Comparison of ENCODE assay signal across 10 cellular contexts in genomic region chr12:123036471-123037285, GRCh38.
"Had no signal": no experiment of that assay in that cellular context is flagged by ENCODE, and none has a peak within 500 bp of the region (broad histone marks: within the 10 kb centered on the region; RNA-seq: fewer than 3 reads in every experiment).

No MANE protein-coding gene starts in this region.

- H3K27ac Mint-ChIP-seq: stimulated activated memory B cell treated with anti-CD40 and anti-IgM and Interleukin-4, amounts not matched to agents 10 μg/mL and 1 μg/mL and 100 μg/mL, for 72 hours; WTC11 had no signal

- ATAC-seq: esophagus mucosa; pancreas; stimulated activated memory B cell treated with anti-CD40 and anti-IgM and Interleukin-4, amounts not matched to agents 10 μg/mL and 1 μg/mL and 100 μg/mL, for 72 hours; WTC11 had no signal

- H3K36me3 Mint-ChIP-seq: WTC11 had no signal

- H3K4me3 Mint-ChIP-seq: stimulated activated memory B cell treated with anti-CD40 and anti-IgM and Interleukin-4, amounts not matched to agents 10 μg/mL and 1 μg/mL and 100 μg/mL, for 72 hours; WTC11 had no signal

- H3K4me1 Mint-ChIP-seq: WTC11 had no signal

- H3K9me3 Mint-ChIP-seq: stimulated activated memory B cell treated with anti-CD40 and anti-IgM and Interleukin-4, amounts not matched to agents 10 μg/mL and 1 μg/mL and 100 μg/mL, for 72 hours; WTC11 had no signal

- H3K27me3 Mint-ChIP-seq: stimulated activated memory B cell treated with anti-CD40 and anti-IgM and Interleukin-4, amounts not matched to agents 10 μg/mL and 1 μg/mL and 100 μg/mL, for 72 hours had no signal

- DNase-seq: activated CD4-positive, alpha-beta T cell treated with anti-CD3 and anti-CD28 coated beads for 4 hours; activated naive CD4-positive, alpha-beta T cell treated with Interleukin-2 at 50 U/mL for 16 hours; sigmoid colon; stimulated activated CD4-positive, alpha-beta T cell treated with anti-CD3 and anti-CD28 coated beads, Interleukin-12 subunit alpha, Interleukin-12 subunit beta, amount 100 ng/mL, for 4 hours; tibial artery; uterus had no signal
